26 cellular contexts compared by ENCODE assay signal in the genomic region with DNA sequence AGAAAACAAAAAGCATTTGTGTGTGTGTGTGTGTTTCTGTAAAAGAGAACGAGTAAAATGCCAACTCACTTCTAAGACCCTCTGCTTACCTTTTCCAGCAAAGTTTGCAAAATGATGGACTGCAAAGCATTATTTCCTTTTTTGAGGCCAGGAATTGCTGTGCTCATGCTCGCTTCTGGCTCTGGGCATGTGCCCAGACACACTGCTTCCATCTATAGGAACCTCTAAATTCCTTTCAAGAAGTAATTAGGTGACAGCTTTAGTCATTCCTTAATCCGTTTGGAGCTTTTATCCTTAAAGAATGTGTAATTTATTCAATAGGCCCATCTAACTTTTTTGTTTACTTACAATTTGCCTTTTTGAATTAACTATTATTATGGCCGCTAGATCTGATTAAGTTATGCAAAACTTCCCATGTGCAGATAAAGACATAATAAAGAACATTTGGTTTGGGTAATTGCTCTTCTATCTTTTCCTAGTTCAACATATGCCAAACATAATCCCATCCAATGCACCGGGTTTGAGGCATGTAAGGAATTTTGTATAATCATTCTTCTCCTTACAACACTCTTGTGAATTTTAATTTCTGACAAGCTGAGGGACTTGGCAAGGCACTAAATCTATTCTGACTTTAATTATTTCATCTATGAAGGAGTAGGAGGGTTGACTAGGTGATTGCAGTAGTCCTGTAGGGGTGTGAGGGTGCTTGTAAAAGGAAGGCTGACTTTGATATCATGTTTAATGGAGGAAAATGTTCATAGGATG. TPM values are rescaled to one million over a fixed set of nuclear protein-coding genes. Genes with fewer than 3 reads are reported as not detected.
DNase-seq lines count a peak whose midpoint lies in the region; ATAC-seq and TF ChIP-seq lines count a peak whose summit lies in the region.
"Had no signal": no experiment of that assay in that cellular context is flagged by ENCODE, and none has a peak within 500 bp of the region (broad histone marks: within the 10 kb centered on the region; RNA-seq: fewer than 3 reads in every experiment).

No MANE protein-coding gene starts in this region.

- H3K27me3 Mint-ChIP-seq in Caco-2 (ENCODE audit: insufficient read depth, unreplicated experiment) (no peaks in the 10 kb centered on the region), HFFc6 (ENCODE audit: insufficient read depth) (peaks cover 5% of the 10 kb centered on the region; the same call in 1 of the 2 replicates)
- peaks cover 21% of the 10 kb centered on the region for H3K27me3 Mint-ChIP-seq in activated T-cell treated with anti-CD3 and anti-CD28 coated beads, Interleukin-2, amount 50 U/mL, for 72 hours (ENCODE audit: low read depth)

- no peak overlapping the region for H3K23ac ChIP-seq in mesenchymal stem cell (ENCODE audit: low read length in 2 of 2)

- intact Hi-C loops in Caco-2 (cut with micrococcal nuclease; ENCODE audit: unreplicated experiment) = no loop called here

- H4K91ac ChIP-seq in mesenchymal stem cell (ENCODE audit: low read length) = no peak overlapping the region

- no peak overlapping the region for H4K8ac ChIP-seq in mesenchymal stem cell (ENCODE audit: low read length)

- no peak overlapping the region for H2BK15ac ChIP-seq in mesenchymal stem cell (ENCODE audit: low read depth, poor library complexity, severe bottlenecking)

- no peak overlapping the region for H3K4ac ChIP-seq in mesenchymal stem cell (ENCODE audit: low read depth in 1 of 2, low read length in 2 of 2)

- no peak overlapping the region for H3K18ac ChIP-seq in mesenchymal stem cell (ENCODE audit: low read depth in 1 of 2, low read length in 2 of 2)

- no peak for ATAC-seq in activated T-cell treated with anti-CD3 and anti-CD28 coated beads, Interleukin-2, amount 50 U/mL, for 72 hours (replicated peaks in 1 of 2)
- ATAC-seq: activated naive CD4-positive, alpha-beta T cell treated with anti-CD3 and anti-CD28 coated beads, Interleukin-2, amount 50 U/mL, for 72 hours; lower lobe of right lung; sciatic nerve had no signal

- CTCF ChIA-PET in Caco-2 (lab: Charles Lee) = no interaction called here

- no TSS peak for BruUV-seq in Caco-2 (replicated peaks; lab: Mats Ljungman, UMichigan)

- TF ChIP-seq CTCF in Caco-2 (IDR thresholded peaks at IDR 0.05; ENCODE audit: insufficient read depth in 1 of 2, low read depth in 1 of 2, low read length in 1 of 2, severe bottlenecking in 1 of 2, unreplicated experiment in 1 of 2) (no peak), HFFc6 (IDR thresholded peaks at IDR 0.05) (no peak), astrocyte of the spinal cord (IDR thresholded peaks at IDR 0.05; ENCODE audit: low read depth, low read length) (no peak)

- H3K4me2 ChIP-seq in mesenchymal stem cell (ENCODE audit: low read length, poor library complexity, severe bottlenecking) = no peak overlapping the region

- H3K36me3 Mint-ChIP-seq in Caco-2 (ENCODE audit: insufficient read depth, unreplicated experiment) = peaks cover 11% of the 10 kb centered on the region
- H3K36me3 Mint-ChIP-seq in HFFc6 (ENCODE audit: low read depth) = no peaks in the 10 kb centered on the region
- no peaks in the 10 kb centered on the region for H3K36me3 Mint-ChIP-seq in activated T-cell treated with anti-CD3 and anti-CD28 coated beads, Interleukin-2, amount 50 U/mL, for 72 hours (ENCODE audit: insufficient read depth in 2 of 2)
- H3K36me3 Mint-ChIP-seq: activated naive CD4-positive, alpha-beta T cell treated with anti-CD3 and anti-CD28 coated beads, Interleukin-2, amount 50 U/mL, for 72 hours had no signal

- in situ Hi-C loops in astrocyte of the spinal cord (cut with HindIII; ENCODE audit: low sequenced_read_pairs) = no loop called here

- H3K4me3 ChIP-seq in Caco-2 (ENCODE audit: low read depth, low read length) = no peak overlapping the region
- H3K4me3 ChIP-seq in astrocyte of the spinal cord (ENCODE audit: low read depth, low read length) = no peak overlapping the region
- H3K4me3 ChIP-seq in mesenchymal stem cell (ENCODE audit: insufficient read depth in 1 of 2, low read depth in 1 of 2, low read length in 2 of 2) = no peak overlapping the region
- H3K4me3 ChIP-seq: ascending aorta, lower lobe of right lung had no signal

- H3K27ac Mint-ChIP-seq in Caco-2 (ENCODE audit: unreplicated experiment) (peak overlapping the region; percentile 59), HFFc6 (no peak overlapping the region)
- no peak overlapping the region for H3K27ac Mint-ChIP-seq in activated T-cell treated with anti-CD3 and anti-CD28 coated beads, Interleukin-2, amount 50 U/mL, for 72 hours
- H3K27ac Mint-ChIP-seq: activated CD4-positive, alpha-beta T cell treated with anti-CD3 and anti-CD28 coated beads, Interleukin-2, amount 10 ng/mL, durations not matched to agents 24 days and 14 days; activated naive CD4-positive, alpha-beta T cell treated with anti-CD3 and anti-CD28 coated beads, Interleukin-2, amount 50 U/mL, for 72 hours; CD4-positive, alpha-beta T cell; nephron progenitor cell; stimulated activated naive CD8-positive, alpha-beta T cell treated with anti-CD3 and anti-CD28 coated beads, Interleukin-15, Interleukin-2, amounts not matched to agents 100 ng/mL and 50 ng/mL, for 24 hours; T-helper 2 cell treated with Interferon-gamma antibody and Interleukin-4, amounts not matched to agents 5 μg/mL and 100 μg/mL, for 36 hours had no signal

- H3K27me3 ChIP-seq in Caco-2 (replicated peaks; ENCODE audit: control insufficient read depth, insufficient read depth, low read length) (no peaks in the 10 kb centered on the region), mesenchymal stem cell (ENCODE audit: control insufficient read depth in 1 of 2, insufficient read depth in 1 of 2, low read length in 2 of 2) (no peaks in the 10 kb centered on the region)
- H3K27me3 ChIP-seq: ascending aorta had no signal

- no peak overlapping the region for H3K14ac ChIP-seq in mesenchymal stem cell (ENCODE audit: low read length in 2 of 2)

- H2BK5ac ChIP-seq in mesenchymal stem cell (ENCODE audit: low read depth, low read length, poor library complexity, severe bottlenecking) = no peak overlapping the region

- no peaks in the 10 kb centered on the region for H3K9me3 Mint-ChIP-seq in Caco-2 (ENCODE audit: unreplicated experiment)
- no peaks in the 10 kb centered on the region for H3K9me3 Mint-ChIP-seq in HFFc6
- H3K9me3 Mint-ChIP-seq in activated T-cell treated with anti-CD3 and anti-CD28 coated beads, Interleukin-2, amount 50 U/mL, for 72 hours = no peaks in the 10 kb centered on the region
- H3K9me3 Mint-ChIP-seq: activated CD4-positive, alpha-beta T cell treated with anti-CD3 and anti-CD28 coated beads, Interleukin-2, amount 10 ng/mL, durations not matched to agents 24 days and 14 days; activated naive CD4-positive, alpha-beta T cell treated with anti-CD3 and anti-CD28 coated beads, Interleukin-2, amount 50 U/mL, for 72 hours; CD4-positive, alpha-beta T cell; nephron progenitor cell; stimulated activated naive CD8-positive, alpha-beta T cell treated with anti-CD3 and anti-CD28 coated beads, Interleukin-15, Interleukin-2, amounts not matched to agents 100 ng/mL and 50 ng/mL, for 24 hours; T-helper 2 cell treated with Interferon-gamma antibody and Interleukin-4, amounts not matched to agents 5 μg/mL and 100 μg/mL, for 36 hours had no signal

- H2BK12ac ChIP-seq in mesenchymal stem cell (ENCODE audit: low read length in 2 of 2) = no peak overlapping the region

- H3K36me3 ChIP-seq in Caco-2 (ENCODE audit: control insufficient read depth, insufficient read depth, low read length) (no peaks in the 10 kb centered on the region), mesenchymal stem cell (ENCODE audit: control insufficient read depth in 1 of 2, insufficient read depth in 2 of 2, low read depth in 1 of 2, low read length in 2 of 2) (no peaks in the 10 kb centered on the region)
- H3K36me3 ChIP-seq: ascending aorta, lower lobe of right lung had no signal

- H3K9ac ChIP-seq in mesenchymal stem cell (ENCODE audit: low read length) = no peak overlapping the region

- H3K4me3 Mint-ChIP-seq in Caco-2 (ENCODE audit: unreplicated experiment) = no peak overlapping the region
- H3K4me3 Mint-ChIP-seq in HFFc6 = peak overlapping the region; percentile 3
- H3K4me3 Mint-ChIP-seq in activated T-cell treated with anti-CD3 and anti-CD28 coated beads, Interleukin-2, amount 50 U/mL, for 72 hours = no peak overlapping the region
- H3K4me3 Mint-ChIP-seq: activated CD4-positive, alpha-beta T cell treated with anti-CD3 and anti-CD28 coated beads, Interleukin-2, amount 10 ng/mL, durations not matched to agents 24 days and 14 days; CD4-positive, alpha-beta T cell; nephron progenitor cell; stimulated activated naive CD8-positive, alpha-beta T cell treated with anti-CD3 and anti-CD28 coated beads, Interleukin-15, Interleukin-2, amounts not matched to agents 100 ng/mL and 50 ng/mL, for 24 hours; T-helper 2 cell treated with Interferon-gamma antibody and Interleukin-4, amounts not matched to agents 5 μg/mL and 100 μg/mL, for 36 hours had no signal

- peak overlapping the region; percentile 39 for H2AFZ ChIP-seq in mesenchymal stem cell (ENCODE audit: low read depth, low read length)

- peak overlapping the region; percentile 15 for H3K27ac ChIP-seq in mesenchymal stem cell (ENCODE audit: low read length, poor library complexity, severe bottlenecking)
- H3K27ac ChIP-seq: ascending aorta, lower lobe of right lung, VCaP had no signal

- H3K9me3 ChIP-seq in Caco-2 (no peaks in the 10 kb centered on the region), mesenchymal stem cell (ENCODE audit: control insufficient read depth, low read length) (no peaks in the 10 kb centered on the region)
- H3K9me3 ChIP-seq: ascending aorta, lower lobe of right lung had no signal

- DNase-seq in Caco-2 = no peak
- no peak for DNase-seq in HFFc6
- peak; percentile 1 for DNase-seq in astrocyte of the spinal cord (ENCODE audit: low read depth, low spot score)
- no peak for DNase-seq in mesenchymal stem cell
- DNase-seq in stimulated activated CD4-positive, alpha-beta T cell treated with anti-CD3 and anti-CD28 coated beads, Interleukin-4, amount 100 ng/mL, for 1 hour = no peak
- no peak for DNase-seq in NCI-H1048 (lab: John Stamatoyannopoulos, UW)
- DNase-seq in activated T-cell treated with anti-CD3 and anti-CD28 coated beads, Interleukin-2, amount 50 U/mL, for 72 hours = no peak
- DNase-seq: activated CD4-positive, alpha-beta T cell treated with anti-CD3 and anti-CD28 coated beads, Interleukin-2, amount 10 ng/mL, durations not matched to agents 24 days and 14 days; CD4-positive, alpha-beta T cell; cerebellar nuclear complex; effector CD4-positive, alpha-beta T cell; H7; hypothalamus; islet precursor cell; lower lobe of right lung; NCI-H1930; NCI-H748 treated with DMSO at 0.1 percent for 48 hours; nephron progenitor cell had no signal

- no peak overlapping the region for H2BK120ac ChIP-seq in mesenchymal stem cell (ENCODE audit: low read depth, low read length)

- peaks cover 42% of the 10 kb centered on the region for H3K4me1 Mint-ChIP-seq in Caco-2 (ENCODE audit: low read depth, unreplicated experiment)
- H3K4me1 Mint-ChIP-seq in HFFc6 (ENCODE audit: low read depth) = peaks cover 32% of the 10 kb centered on the region
- H3K4me1 Mint-ChIP-seq in activated T-cell treated with anti-CD3 and anti-CD28 coated beads, Interleukin-2, amount 50 U/mL, for 72 hours (ENCODE audit: low read depth) = no peaks in the 10 kb centered on the region
- H3K4me1 Mint-ChIP-seq: activated CD4-positive, alpha-beta T cell treated with anti-CD3 and anti-CD28 coated beads, Interleukin-2, amount 10 ng/mL, durations not matched to agents 24 days and 14 days; nephron progenitor cell had no signal

- H3K4me1 ChIP-seq in Caco-2 (peaks cover 57% of the 10 kb centered on the region), mesenchymal stem cell (ENCODE audit: control insufficient read depth, insufficient read depth, low read depth, low read length) (peaks cover 3% of the 10 kb centered on the region)
- H3K4me1 ChIP-seq: ascending aorta, lower lobe of right lung had no signal

- no peak overlapping the region for H2AK5ac ChIP-seq in mesenchymal stem cell (ENCODE audit: low read length, severe bottlenecking)

- POLR2A ChIA-PET in Caco-2 (lab: Charles Lee) = interaction anchor here (0.5 kb wide), 1 partner anchor 38 kb away, joined by 4 read pairs; no protein-coding TSS in a partner anchor

- H3K79me1 ChIP-seq in mesenchymal stem cell (replicated peaks; ENCODE audit: low read length, poor library complexity, severe bottlenecking) = no peaks in the 10 kb centered on the region

- 81% methylated on average over 2 of the region's 5 CpGs for WGBS in mesenchymal stem cell

RNA-seq across cellular contexts. Expression of gene A1CF, which starts 34.7 kb away (rescaled TPM):
- total RNA-seq in Caco-2 (2022) = 29.9 and 36.0 TPM in 2 replicates
- not detected for total RNA-seq in HFFc6 (2021; fragmentation: NEBNext Ultra II Directional; extraction: Animal tissue kit (Norgen Biotek cat#: 25700))
- not detected for polyA plus RNA-seq in mesenchymal stem cell (2013, experiment 1 of 2)
- not detected for polyA plus RNA-seq in mesenchymal stem cell (2013, experiment 2 of 2)
- not detected for total RNA-seq in activated T-cell treated with anti-CD3 and anti-CD28 coated beads, Interleukin-2, amount 50 U/mL, for 72 hours
- total RNA-seq: activated CD4-positive, alpha-beta T cell treated with anti-CD3 and anti-CD28 coated beads, Interleukin-2, amount 10 ng/mL, durations not matched to agents 24 days and 14 days; activated naive CD4-positive, alpha-beta T cell treated with anti-CD3 and anti-CD28 coated beads, Interleukin-2, amount 50 U/mL, for 72 hours; ascending aorta; CD4-positive, alpha-beta T cell; H7; LHCN-M2; lower lobe of right lung; sciatic nerve had no signal
- polyA plus RNA-seq: esophagus had no signal

Comparison
In these comparisons a context has a peak if more than half of its experiments do, and no peak if none do; other contexts are left out.
1. RNA of gene A1CF, which starts 34.7 kb away (total RNA-seq): 29.9 to 36.0 TPM in Caco-2; not detected in HFFc6 and not detected in activated T-cell treated with anti-CD3 and anti-CD28 coated beads, Interleukin-2, amount 50 U/mL, for 72 hours; every median in the first group is over 10 times any median in the second.